ENCODE assay signal across 2 cellular contexts in the genomic region with DNA sequence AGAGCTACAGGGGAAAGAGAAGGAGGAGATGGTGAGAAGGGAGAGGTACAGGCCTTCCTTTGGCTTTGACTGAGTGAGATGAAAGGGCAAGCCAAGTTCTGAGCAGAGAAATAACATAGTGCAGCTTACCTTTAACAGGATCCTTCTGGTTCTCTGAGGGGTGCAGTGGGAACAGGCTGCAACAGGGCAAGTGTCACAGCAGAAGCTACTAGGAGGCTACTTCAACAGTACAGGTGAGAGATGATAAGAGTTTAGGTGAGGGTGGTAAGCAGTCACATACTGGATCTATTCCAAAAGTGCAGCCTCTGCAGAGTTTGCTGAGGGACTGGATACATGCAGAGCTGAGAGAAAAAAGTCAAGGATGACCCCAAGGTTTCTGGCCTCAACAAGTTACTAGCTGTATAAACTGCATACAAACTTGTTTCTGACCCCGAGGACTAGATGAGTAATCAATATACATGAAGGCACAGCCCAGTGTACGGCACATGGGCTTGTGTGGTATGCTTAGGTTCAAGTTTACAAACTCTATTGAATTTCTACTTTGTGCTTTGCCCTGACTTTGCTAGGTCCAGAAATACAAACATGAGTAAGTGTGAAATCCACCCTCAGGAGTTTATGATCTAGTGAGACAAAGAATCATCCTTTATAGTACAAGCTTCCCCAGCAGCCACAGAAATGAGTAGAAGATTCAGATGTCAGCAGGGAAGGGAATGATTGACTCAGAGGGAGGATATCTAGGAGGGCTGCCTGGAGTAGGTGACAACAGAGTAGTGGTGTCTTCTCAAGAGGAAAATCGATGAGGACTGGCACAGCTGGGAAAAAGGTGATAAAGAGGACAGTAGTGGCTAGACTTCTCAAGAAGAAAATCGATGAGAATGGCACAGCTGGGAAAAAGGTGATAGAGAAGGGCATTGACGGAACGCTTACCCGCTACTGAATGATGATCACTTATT.
TF ChIP-seq lines count a peak whose summit lies in the region.

No MANE protein-coding gene starts in this region.

TF ChIP-seq in HepG2, 621 proteins besides CTCF, POLR2A, EP300 and RAD21:
- TF ChIP-seq ZNF792 (CRISPR knock-in tag; IDR thresholded peaks at IDR 0.05) (no peak), ZFP36 (IDR thresholded peaks at IDR 0.05; ENCODE audit: borderline replicate concordance, low read depth, low read length, partially characterized antibody) (peak; percentile 20)
- TF ChIP-seq, protein P1, sequence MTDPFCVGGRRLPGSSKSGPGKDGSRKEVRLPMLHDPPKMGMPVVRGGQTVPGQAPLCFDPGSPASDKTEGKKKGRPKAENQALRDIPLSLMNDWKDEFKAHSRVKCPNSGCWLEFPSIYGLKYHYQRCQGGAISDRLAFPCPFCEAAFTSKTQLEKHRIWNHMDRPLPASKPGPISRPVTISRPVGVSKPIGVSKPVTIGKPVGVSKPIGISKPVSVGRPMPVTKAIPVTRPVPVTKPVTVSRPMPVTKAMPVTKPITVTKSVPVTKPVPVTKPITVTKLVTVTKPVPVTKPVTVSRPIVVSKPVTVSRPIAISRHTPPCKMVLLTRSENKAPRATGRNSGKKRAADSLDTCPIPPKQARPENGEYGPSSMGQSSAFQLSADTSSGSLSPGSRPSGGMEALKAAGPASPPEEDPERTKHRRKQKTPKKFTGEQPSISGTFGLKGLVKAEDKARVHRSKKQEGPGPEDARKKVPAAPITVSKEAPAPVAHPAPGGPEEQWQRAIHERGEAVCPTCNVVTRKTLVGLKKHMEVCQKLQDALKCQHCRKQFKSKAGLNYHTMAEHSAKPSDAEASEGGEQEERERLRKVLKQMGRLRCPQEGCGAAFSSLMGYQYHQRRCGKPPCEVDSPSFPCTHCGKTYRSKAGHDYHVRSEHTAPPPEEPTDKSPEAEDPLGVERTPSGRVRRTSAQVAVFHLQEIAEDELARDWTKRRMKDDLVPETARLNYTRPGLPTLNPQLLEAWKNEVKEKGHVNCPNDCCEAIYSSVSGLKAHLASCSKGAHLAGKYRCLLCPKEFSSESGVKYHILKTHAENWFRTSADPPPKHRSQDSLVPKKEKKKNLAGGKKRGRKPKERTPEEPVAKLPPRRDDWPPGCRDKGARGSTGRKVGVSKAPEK (CRISPR knock-in tag; IDR thresholded peaks at IDR 0.05; ENCODE audit: borderline replicate concordance) = no peak
- TF ChIP-seq, protein P2, sequence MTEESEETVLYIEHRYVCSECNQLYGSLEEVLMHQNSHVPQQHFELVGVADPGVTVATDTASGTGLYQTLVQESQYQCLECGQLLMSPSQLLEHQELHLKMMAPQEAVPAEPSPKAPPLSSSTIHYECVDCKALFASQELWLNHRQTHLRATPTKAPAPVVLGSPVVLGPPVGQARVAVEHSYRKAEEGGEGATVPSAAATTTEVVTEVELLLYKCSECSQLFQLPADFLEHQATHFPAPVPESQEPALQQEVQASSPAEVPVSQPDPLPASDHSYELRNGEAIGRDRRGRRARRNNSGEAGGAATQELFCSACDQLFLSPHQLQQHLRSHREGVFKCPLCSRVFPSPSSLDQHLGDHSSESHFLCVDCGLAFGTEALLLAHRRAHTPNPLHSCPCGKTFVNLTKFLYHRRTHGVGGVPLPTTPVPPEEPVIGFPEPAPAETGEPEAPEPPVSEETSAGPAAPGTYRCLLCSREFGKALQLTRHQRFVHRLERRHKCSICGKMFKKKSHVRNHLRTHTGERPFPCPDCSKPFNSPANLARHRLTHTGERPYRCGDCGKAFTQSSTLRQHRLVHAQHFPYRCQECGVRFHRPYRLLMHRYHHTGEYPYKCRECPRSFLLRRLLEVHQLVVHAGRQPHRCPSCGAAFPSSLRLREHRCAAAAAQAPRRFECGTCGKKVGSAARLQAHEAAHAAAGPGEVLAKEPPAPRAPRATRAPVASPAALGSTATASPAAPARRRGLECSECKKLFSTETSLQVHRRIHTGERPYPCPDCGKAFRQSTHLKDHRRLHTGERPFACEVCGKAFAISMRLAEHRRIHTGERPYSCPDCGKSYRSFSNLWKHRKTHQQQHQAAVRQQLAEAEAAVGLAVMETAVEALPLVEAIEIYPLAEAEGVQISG (CRISPR knock-in tag; IDR thresholded peaks at IDR 0.05) = no peak

TF ChIP-seq in H1, 55 proteins besides CTCF, POLR2A, EP300 and RAD21:
- TF ChIP-seq FOSL1 (IDR thresholded peaks at IDR 0.05; ENCODE audit: insufficient read depth, low read depth, low read length) (no peak), NRF1 (IDR thresholded peaks at IDR 0.05; ENCODE audit: low read depth, low read length) (no peak)
